12 cellular contexts compared by ENCODE assay signal in the genomic region with DNA sequence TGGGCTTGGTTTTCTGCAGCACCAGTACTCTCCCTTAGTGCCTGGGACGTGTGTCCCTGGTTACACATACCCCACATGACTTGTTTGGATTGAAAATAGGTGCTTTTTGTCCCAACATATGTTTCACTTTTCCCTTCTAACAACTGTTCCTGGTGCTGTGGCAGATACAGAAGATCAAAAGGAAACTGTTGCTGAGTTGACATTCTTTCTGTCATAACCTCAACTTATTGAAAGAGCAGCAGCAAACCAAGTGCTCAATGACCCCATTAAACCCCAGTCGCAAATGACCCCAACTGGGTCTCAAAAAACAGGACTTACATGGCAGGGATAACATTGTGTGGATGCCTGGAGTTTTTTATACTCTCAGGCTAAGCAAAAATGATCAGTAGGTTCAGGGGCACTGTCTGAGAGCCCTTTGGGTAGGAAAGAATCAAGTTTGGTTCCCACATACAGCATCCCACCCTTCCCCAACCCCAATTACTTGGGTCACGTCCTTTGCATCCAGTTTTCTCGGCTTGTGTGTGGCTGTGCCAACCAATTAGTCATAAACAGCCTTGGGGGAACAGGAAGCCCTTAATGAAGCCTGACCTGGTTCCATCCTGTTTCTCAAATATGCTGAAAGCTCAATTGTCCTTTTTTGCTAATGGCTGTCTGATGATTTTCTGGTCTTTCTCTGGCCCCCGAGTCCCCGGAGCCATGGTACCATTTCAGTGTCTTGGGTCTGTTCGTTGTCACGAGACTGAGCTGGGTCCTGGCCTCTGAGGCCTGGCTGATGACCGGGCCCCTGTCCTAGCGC. TPM values are rescaled to one million over a fixed set of nuclear protein-coding genes. Genes with fewer than 3 reads are reported as not detected.
DNase-seq lines count a peak whose midpoint lies in the region; ATAC-seq and TF ChIP-seq lines count a peak whose summit lies in the region.
"Had no signal": no experiment of that assay in that cellular context is flagged by ENCODE, and none has a peak within 500 bp of the region (broad histone marks: within the 10 kb centered on the region; RNA-seq: fewer than 3 reads in every experiment).

No MANE protein-coding gene starts in this region.

- no peaks in the 10 kb centered on the region for H3K27me3 ChIP-seq in Caco-2 (replicated peaks; ENCODE audit: control insufficient read depth, insufficient read depth, low read length)

- H3K9me3 Mint-ChIP-seq in Caco-2 (ENCODE audit: unreplicated experiment), result no peaks in the 10 kb centered on the region
- no peaks in the 10 kb centered on the region for H3K9me3 Mint-ChIP-seq in central memory CD8-positive, alpha-beta T cell
- H3K9me3 Mint-ChIP-seq in natural killer cell, result no peaks in the 10 kb centered on the region

- DNase-seq in Caco-2 (no peak), M059J (ENCODE audit: low read depth) (peak; percentile 79), natural killer cell (no peak), DMS153 treated with DMSO at 0.1 percent for 48 hours (lab: John Stamatoyannopoulos, UW; ENCODE audit: unreplicated experiment) (no peak), NCI-H146 treated with DMSO at 0.1 percent for 48 hours (lab: John Stamatoyannopoulos, UW; ENCODE audit: unreplicated experiment) (no peak), T-helper 9 cell (no peak)
- DNase-seq in central memory CD8-positive, alpha-beta T cell (ENCODE audit: low spot score in 2 of 2), result no peak
- DNase-seq: effector memory CD4-positive, alpha-beta T cell; GDM1; NCI-H345 had no signal

- H3K27ac Mint-ChIP-seq in Caco-2 (ENCODE audit: unreplicated experiment), result peak overlapping the region; percentile 6
- H3K27ac Mint-ChIP-seq in central memory CD8-positive, alpha-beta T cell (ENCODE audit: low read depth), result peak overlapping the region; percentile 70
- H3K27ac Mint-ChIP-seq in natural killer cell, result peak overlapping the region; percentile 57 to 78
- H3K27ac Mint-ChIP-seq: progenitor cell of endocrine pancreas had no signal

- H3K36me3 Mint-ChIP-seq in Caco-2 (ENCODE audit: insufficient read depth, unreplicated experiment) (no peaks in the 10 kb centered on the region), natural killer cell (no peaks in the 10 kb centered on the region)
- H3K36me3 Mint-ChIP-seq in central memory CD8-positive, alpha-beta T cell (ENCODE audit: insufficient read depth), result peaks cover 8% of the 10 kb centered on the region

- TF ChIP-seq CTCF in Caco-2 (IDR thresholded peaks at IDR 0.05; ENCODE audit: insufficient read depth in 1 of 2, low read depth in 1 of 2, low read length in 1 of 2, severe bottlenecking in 1 of 2, unreplicated experiment in 1 of 2), result no peak
- TF ChIP-seq CTCF in natural killer cell (IDR thresholded peaks at IDR 0.05), result no peak

- ATAC-seq in central memory CD8-positive, alpha-beta T cell (replicated peaks; ENCODE audit: extremely low read depth, poor library complexity, severe bottlenecking), result no peak
- ATAC-seq in natural killer cell (no peak), GM19463 (IDR thresholded peaks at IDR 0.05; ENCODE audit: unreplicated experiment) (no peak)

- peaks cover under 1% of the 10 kb centered on the region; the same call in 1 of the 2 replicates for H3K36me3 ChIP-seq in Caco-2 (ENCODE audit: control insufficient read depth, insufficient read depth, low read length)

- no peaks in the 10 kb centered on the region for H3K27me3 Mint-ChIP-seq in Caco-2 (ENCODE audit: insufficient read depth, unreplicated experiment)
- H3K27me3 Mint-ChIP-seq in central memory CD8-positive, alpha-beta T cell, result no peaks in the 10 kb centered on the region
- no peaks in the 10 kb centered on the region for H3K27me3 Mint-ChIP-seq in natural killer cell (ENCODE audit: low read depth in 2 of 2)

- no TSS peak for BruUV-seq in Caco-2 (replicated peaks; lab: Mats Ljungman, UMichigan)

- no peak overlapping the region for H3K4me3 Mint-ChIP-seq in Caco-2 (ENCODE audit: unreplicated experiment)
- peak overlapping the region; percentile 49 for H3K4me3 Mint-ChIP-seq in central memory CD8-positive, alpha-beta T cell
- no peak overlapping the region for H3K4me3 Mint-ChIP-seq in natural killer cell

- CTCF ChIA-PET in Caco-2 (lab: Charles Lee), result interaction anchor here (1.5 kb wide), 1 partner anchor 183 kb away, joined by 3 read pairs; no protein-coding TSS in a partner anchor

- H3K9me3 ChIP-seq in Caco-2, result no peaks in the 10 kb centered on the region

- peaks cover 64% of the 10 kb centered on the region for H3K4me1 ChIP-seq in Caco-2

- POLR2A ChIA-PET in Caco-2 (lab: Charles Lee), result no interaction called here

- intact Hi-C loops in Caco-2 (cut with micrococcal nuclease; ENCODE audit: unreplicated experiment), result no loop called here
- intact Hi-C loops in natural killer cell (cut with micrococcal nuclease), result no loop called here

- no peak overlapping the region for H3K4me3 ChIP-seq in Caco-2 (ENCODE audit: low read depth, low read length)

- H3K4me1 Mint-ChIP-seq in Caco-2 (ENCODE audit: low read depth, unreplicated experiment) (peaks cover 30% of the 10 kb centered on the region), natural killer cell (peaks cover 62 to 80% of the 10 kb centered on the region in 2 donors)
- peaks cover 78% of the 10 kb centered on the region for H3K4me1 Mint-ChIP-seq in central memory CD8-positive, alpha-beta T cell

RNA-seq across cellular contexts. Expression of gene HKDC1, which starts 4.9 kb away (rescaled TPM):
- 18.7 and 24.5 TPM in 2 replicates for total RNA-seq in Caco-2 (2022)
- 0.27 and 3.4 TPM in 2 replicates for total RNA-seq in M059J (2014; rRNA removed; shearing (Covaris generic))
- under 1 TPM in 2 of 3 donors, not detected in 1; 0.50 to 0.82 TPM for total RNA-seq in natural killer cell

RNA-seq across cellular contexts. Expression of gene SUPV3L1, which starts 45.0 kb away (rescaled TPM):
- total RNA-seq in Caco-2 (2022) (77.1 and 79.2 TPM in 2 replicates), natural killer cell (100 to 1,000 TPM in 1 of 3 donors, 10 to 100 TPM in 2; 56.6 to 104 (median 67.1) TPM)
- 32.8 and 44.5 TPM in 2 replicates for total RNA-seq in M059J (2014; rRNA removed; shearing (Covaris generic))

RNA-seq across cellular contexts. Expression of gene HK1, which starts 53.2 kb away (rescaled TPM):
- total RNA-seq in Caco-2 (2022) (27.2 and 35.4 TPM in 2 replicates), natural killer cell (10 to 100 TPM; 58.4 to 72.6 (median 69.5) TPM)
- 46.9 and 70.9 TPM in 2 replicates for total RNA-seq in M059J (2014; rRNA removed; shearing (Covaris generic))

Comparison
In these comparisons a context has a peak if more than half of its experiments do, and no peak if none do; other contexts are left out.
1. H3K27ac Mint-ChIP-seq: peak in every context shown above with its lines; median percentile 70 in central memory CD8-positive, alpha-beta T cell; 68 in natural killer cell; 6 in Caco-2.